16 cellular contexts compared by ENCODE assay signal in the genomic region with DNA sequence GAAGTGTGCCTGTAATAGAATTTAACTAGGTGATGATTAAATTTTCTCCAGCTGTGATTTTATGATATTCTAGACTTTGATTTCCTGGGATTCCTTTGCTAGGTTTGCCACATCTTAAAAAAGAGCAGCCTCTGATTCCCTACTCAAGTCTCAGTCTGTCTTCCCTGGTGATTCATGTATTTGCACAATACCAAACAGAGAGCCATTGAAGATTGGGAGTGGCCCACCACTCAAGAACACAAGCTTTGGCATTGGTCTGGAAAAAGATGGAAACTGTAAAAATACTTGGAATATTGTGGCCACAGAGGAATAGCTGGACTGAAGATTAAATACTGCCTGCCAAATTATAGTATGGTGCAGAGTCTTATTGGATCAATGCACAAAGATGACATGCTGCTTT. TPM values are rescaled to one million over a fixed set of nuclear protein-coding genes. Genes with fewer than 3 reads are reported as not detected.
DNase-seq lines count a peak whose midpoint lies in the region; ATAC-seq, FAIRE-seq and TF ChIP-seq lines count a peak whose summit lies in the region.
"Had no signal": no experiment of that assay in that cellular context is flagged by ENCODE, and none has a peak within 500 bp of the region (broad histone marks: within the 10 kb centered on the region; RNA-seq: fewer than 3 reads in every experiment).

No MANE protein-coding gene starts in this region.

- intact Hi-C loops in HepG2 (cut with micrococcal nuclease; ENCODE audit: unreplicated experiment) = no loop called here
- intact Hi-C loops in right lobe of liver (cut with DNase I) = no loop called here
- intact Hi-C loops in sigmoid colon (cut with DNase I) = no loop called here

- CTCF ChIA-PET in HepG2 (lab: Yijun Ruan, JAX; ENCODE audit: low intra/inter-chr PET ratio, low total read pairs) = no interaction called here

- H3K36me3 Mint-ChIP-seq in type B pancreatic cell = peaks cover 5% of the 10 kb centered on the region

- H3K4me1 ChIP-seq in HepG2 (ENCODE audit: insufficient read depth, low read length) (peaks cover 37% of the 10 kb centered on the region), right lobe of liver (no peaks in the 10 kb centered on the region), RWPE2 (ENCODE audit: insufficient read depth, poor library complexity, severe bottlenecking) (no peaks in the 10 kb centered on the region), sigmoid colon (no peaks in the 10 kb centered on the region)
- H3K4me1 ChIP-seq: BLaER1 treated with 17β-estradiol and CSF1 and Interleukin-3, amounts not matched to agents 10 nM and 100 nM had no signal

- TF ChIP-seq CTCF in HepG2 (CRISPR knock-in tag; IDR thresholded peaks at IDR 0.05) (no peak), right lobe of liver (IDR thresholded peaks at IDR 0.05) (no peak), RWPE2 (IDR thresholded peaks at IDR 0.05; ENCODE audit: poor library complexity, severe bottlenecking) (no peak), sigmoid colon (IDR thresholded peaks at IDR 0.05) (no peak), type B pancreatic cell (conservative IDR thresholded peaks at IDR 0.05) (no peak)

- FAIRE-seq in HepG2 (lab: Jason Lieb, UNC) = no peak
- FAIRE-seq: GM12891, GM18507, K562 had no signal

- POLR2A ChIA-PET in HepG2 (lab: Yijun Ruan, JAX) = no interaction called here

- no peak overlapping the region for H3K9ac ChIP-seq in HepG2 (ENCODE audit: insufficient read depth, low read depth, low read length)
- H3K9ac ChIP-seq: BLaER1 treated with 17β-estradiol and CSF1 and Interleukin-3, amounts not matched to agents 10 nM and 100 nM had no signal

- peaks cover 5% of the 10 kb centered on the region for H3K9me3 Mint-ChIP-seq in type B pancreatic cell

- H3K4me3 ChIP-seq in HepG2 (replicated peaks in 1 of 3; ENCODE audit: insufficient read depth in 1 of 3, low read depth in 2 of 3, low read length in 3 of 3) (no peak overlapping the region), right lobe of liver (no peak overlapping the region), RWPE2 (ENCODE audit: severe bottlenecking) (no peak overlapping the region), sigmoid colon (no peak overlapping the region)
- H3K4me3 ChIP-seq: BLaER1 treated with 17β-estradiol and CSF1 and Interleukin-3, amounts not matched to agents 10 nM and 100 nM; K562 had no signal

- no peaks in the 10 kb centered on the region for H3K27me3 ChIP-seq in HepG2 (ENCODE audit: control insufficient read depth in 1 of 2, insufficient read depth in 2 of 2, low read length in 2 of 2)
- no peaks in the 10 kb centered on the region for H3K27me3 ChIP-seq in right lobe of liver
- H3K27me3 ChIP-seq in RWPE2 (ENCODE audit: insufficient read depth, poor library complexity, severe bottlenecking) = no peaks in the 10 kb centered on the region
- no peaks in the 10 kb centered on the region for H3K27me3 ChIP-seq in sigmoid colon
- H3K27me3 ChIP-seq: BLaER1 treated with 17β-estradiol and CSF1 and Interleukin-3, amounts not matched to agents 10 nM and 100 nM had no signal

- H3K27ac ChIP-seq in HepG2 (ENCODE audit: extremely low read length, insufficient read depth, low read length) (no peak overlapping the region), right lobe of liver (no peak overlapping the region), RWPE2 (ENCODE audit: poor library complexity, severe bottlenecking) (no peak overlapping the region), sigmoid colon (no peak overlapping the region)
- H3K27ac ChIP-seq: BLaER1 treated with 17β-estradiol and CSF1 and Interleukin-3, amounts not matched to agents 10 nM and 100 nM had no signal

- H3K4me1 Mint-ChIP-seq in type B pancreatic cell (ENCODE audit: unreplicated experiment) = peaks cover 5% of the 10 kb centered on the region

- no peak overlapping the region for H2AFZ ChIP-seq in HepG2 (ENCODE audit: low read length)

- H3K79me2 ChIP-seq in HepG2 (ENCODE audit: insufficient read depth, low read length) = peaks cover 34% of the 10 kb centered on the region

- TF ChIP-seq RAD21 in HepG2 (CRISPR knock-in tag; IDR thresholded peaks at IDR 0.05) = no peak

- no TSS peak for BruUV-seq in HepG2 (replicated peaks; lab: Mats Ljungman, UMichigan)

- no peak for TF ChIP-seq EP300 in HepG2 (IDR thresholded peaks at IDR 0.05; ENCODE audit: low read depth in 2 of 2, low read length in 2 of 2)
- no peak for TF ChIP-seq EP300 in HepG2 (CRISPR knock-in tag; IDR thresholded peaks at IDR 0.05; ENCODE audit: borderline replicate concordance)
- no peak for TF ChIP-seq EP300 in sigmoid colon (IDR thresholded peaks at IDR 0.05)

- no peak overlapping the region for H3K4me2 ChIP-seq in HepG2 (ENCODE audit: low read depth, low read length)
- H3K4me2 ChIP-seq: BLaER1 treated with 17β-estradiol and CSF1 and Interleukin-3, amounts not matched to agents 10 nM and 100 nM had no signal

- no peaks in the 10 kb centered on the region for H3K27me3 Mint-ChIP-seq in type B pancreatic cell

- peaks cover 9% of the 10 kb centered on the region for H4K20me1 ChIP-seq in HepG2 (ENCODE audit: insufficient read depth, low read length)
- H4K20me1 ChIP-seq: BLaER1 treated with 17β-estradiol and CSF1 and Interleukin-3, amounts not matched to agents 10 nM and 100 nM had no signal

- H3K9me3 ChIP-seq in HepG2 (ENCODE audit: low read length) = no peaks in the 10 kb centered on the region
- no peaks in the 10 kb centered on the region for H3K9me3 ChIP-seq in right lobe of liver
- no peaks in the 10 kb centered on the region for H3K9me3 ChIP-seq in RWPE2 (ENCODE audit: severe bottlenecking)
- H3K9me3 ChIP-seq in sigmoid colon = no peaks in the 10 kb centered on the region

- H3K36me3 ChIP-seq in HepG2 (replicated peaks in 1 of 2; ENCODE audit: control insufficient read depth in 1 of 2, insufficient read depth in 2 of 2, low read length in 2 of 2) (peaks cover 4 to 7% of the 10 kb centered on the region in 2 experiments), right lobe of liver (no peaks in the 10 kb centered on the region), RWPE2 (ENCODE audit: low read depth) (no peaks in the 10 kb centered on the region), sigmoid colon (no peaks in the 10 kb centered on the region)
- H3K36me3 ChIP-seq: BLaER1 treated with 17β-estradiol and CSF1 and Interleukin-3, amounts not matched to agents 10 nM and 100 nM had no signal

- TF ChIP-seq POLR2A in HepG2 (IDR thresholded peaks at IDR 0.05; ENCODE audit: insufficient read depth in 1 of 2, low read depth in 2 of 2, low read length in 2 of 2) (no peak), right lobe of liver (IDR thresholded peaks at IDR 0.05) (no peak), sigmoid colon (IDR thresholded peaks at IDR 0.05) (no peak)

- no peak for ATAC-seq in HepG2
- no peak for ATAC-seq in right lobe of liver
- ATAC-seq in RWPE2 (ENCODE audit: low read depth) = peak; percentile 60; the same call in 1 of the 3 replicates
- ATAC-seq: K562 had no signal

- in situ Hi-C loops in HepG2 (cut with HindIII; ENCODE audit: extremely low pct_ligation_motif_present, low pct_unique_long_range_greater_than_20kb) = no loop called here

- H3K27ac Mint-ChIP-seq in type B pancreatic cell = no peak overlapping the region

- DNase-seq in HepG2 (ENCODE audit: low spot score) (no peak), right lobe of liver (no peak), RWPE2 (ENCODE audit: low spot score) (no peak), fibroblast of peridontal ligament (ENCODE audit: extremely low read depth) (peak; percentile 47), sigmoid colon (no peak), type B pancreatic cell (ENCODE audit: extremely low spot score, unreplicated experiment) (no peak)
- no peak for DNase-seq in activated CD8-positive, alpha-beta memory T cell treated with anti-CD3 and anti-CD28 coated beads, Interleukin-2, amount 50 U/mL, for 48 hours
- DNase-seq: GDM1, NCI-H1048, NCI-H146, NCI-H526 treated with DMSO at 0.1 percent for 48 hours, OCI-M1 had no signal

- no peak overlapping the region for H3K4me3 Mint-ChIP-seq in type B pancreatic cell

TF ChIP-seq in HepG2, 621 proteins besides CTCF, POLR2A, EP300 and RAD21 (continues in another document):
- peak; percentile 56 for TF ChIP-seq FOSL2 (CRISPR knock-in tag; IDR thresholded peaks at IDR 0.05)
- no peak for TF ChIP-seq ZNF777 (CRISPR knock-in tag; IDR thresholded peaks at IDR 0.05)
- 0 out of 2 replicates have a peak, but pooled peaks have one; percentile 56 for TF ChIP-seq ZNF644 (CRISPR knock-in tag; IDR thresholded peaks at IDR 0.05; ENCODE audit: low read depth)

RNA-seq across cellular contexts. Expression of a gene that starts 32.9 kb away (rescaled TPM):
- total RNA-seq in HepG2 (2016; rRNA removed; fragmentation: Illumina TruSeq; extraction: Trizol) (32.9 and 35.7 TPM in 2 replicates), right lobe of liver (under 1 TPM in 3 of 6 experiments, not detected in 3; 0.12 to 0.18 (median 0.15) TPM), sigmoid colon (1 to 10 TPM in 3 of 4 donors, under 1 TPM in 1; 0.14 to 1.4 (median 1.2) TPM), type B pancreatic cell (ENCODE audit: low replicate concordance) (3.4 and 4.6 TPM in 2 replicates)
- total RNA-seq in HepG2 (2016; cell fraction: cytosol; rRNA removed; fragmentation: Illumina TruSeq; extraction: Trizol; ENCODE audit: low read depth) = 18.0 and 20.6 TPM in 2 replicates
- total RNA-seq in HepG2 (2016; cell fraction: insoluble cytoplasmic fraction; rRNA removed; fragmentation: Illumina TruSeq; extraction: Trizol) = 30.6 and 34.3 TPM in 2 replicates
- 26.1 and 27.2 TPM in 2 replicates for total RNA-seq in HepG2 (2016; cell fraction: membrane; rRNA removed; fragmentation: Illumina TruSeq; extraction: Trizol)
- 48.1 and 50.6 TPM in 2 replicates for total RNA-seq in HepG2 (2016; cell fraction: nucleus; rRNA removed; fragmentation: Illumina TruSeq; extraction: Trizol)
- polyA plus RNA-seq in HepG2 (2011; rRNA removed) (21.9 and 28.4 TPM in 2 replicates), sigmoid colon (under 1 TPM in 1 of 3 donors, not detected in 2; 0.03 TPM)
- 16.5 and 20.5 TPM in 2 replicates for polyA plus RNA-seq in HepG2 (2011; cell fraction: cytosol; rRNA removed)
- 18.5 and 20.8 TPM in 2 replicates for polyA plus RNA-seq in HepG2 (2011; cell fraction: nucleus; rRNA removed)
- 15.1 and 20.3 TPM in 2 replicates for polyA plus RNA-seq in HepG2 (2012)
- 3.9 and 4.7 TPM in 2 replicates for polyA plus RNA-seq in HepG2 (2016; cell fraction: cytosol; fragmentation: Illumina TruSeq; extraction: Trizol; ENCODE audit: low read depth)
- polyA plus RNA-seq in HepG2 (2016; cell fraction: insoluble cytoplasmic fraction; fragmentation: Illumina TruSeq; extraction: Trizol; ENCODE audit: low read depth) = 28.4 and 29.3 TPM in 2 replicates
- 12.5 and 12.7 TPM in 2 replicates for polyA plus RNA-seq in HepG2 (2016; cell fraction: membrane; fragmentation: Illumina TruSeq; extraction: Trizol; ENCODE audit: low read depth)
- 20.7 and 24.1 TPM in 2 replicates for polyA plus RNA-seq in HepG2 (2016; cell fraction: nucleus; fragmentation: Illumina TruSeq; extraction: Trizol; ENCODE audit: insufficient read depth, low read depth)
- 0.07 and 80.1 TPM in 2 replicates for polyA minus RNA-seq in HepG2 (2011; rRNA and poly(A)+ RNA removed; ENCODE audit: low replicate concordance)
- polyA minus RNA-seq in HepG2 (2011; cell fraction: cytosol; rRNA and poly(A)+ RNA removed) = 19.2 and 19.8 TPM in 2 replicates
- polyA minus RNA-seq in HepG2 (2011; cell fraction: nucleus; rRNA and poly(A)+ RNA removed) = 148 and 164 TPM in 2 replicates
- total RNA-seq: K562 had no signal
- polyA plus RNA-seq: K562 had no signal
